Comparison of ENCODE assay signal across 27 cellular contexts in the genomic region with DNA sequence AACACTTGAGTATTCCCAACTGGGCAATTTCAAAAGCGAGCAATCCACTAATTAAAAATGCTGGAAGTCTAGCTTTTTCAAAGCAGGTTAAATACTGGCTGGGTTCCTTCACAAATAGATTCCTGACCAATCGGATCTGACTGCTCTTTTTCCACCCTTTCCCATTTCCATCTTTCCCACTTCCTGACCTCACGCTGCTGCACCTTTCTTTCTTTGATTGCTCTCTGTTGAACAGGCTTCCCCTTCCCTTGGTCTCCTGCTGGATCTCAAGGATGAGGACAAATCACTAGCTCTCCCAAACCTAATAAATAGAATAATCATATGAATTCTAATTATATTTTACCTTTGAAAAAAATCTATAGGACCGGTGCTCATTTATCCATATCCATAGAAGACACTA.
"Had no signal": no experiment of that assay in that cellular context is flagged by ENCODE, and none has a peak within 500 bp of the region (broad histone marks: within the 10 kb centered on the region; RNA-seq: fewer than 3 reads in every experiment).

No MANE protein-coding gene starts in this region.

- H3K4me1 Mint-ChIP-seq: activated T-helper 17 cell treated with anti-CD3 and anti-CD28 coated beads, Interleukin-2, amount 50 U/mL, for 72 hours; T-cell had no signal

- H3K27me3 ChIP-seq: adrenal gland, ascending aorta, hepatocyte, upper lobe of left lung had no signal

- H3K9me3 ChIP-seq: adrenal gland, ascending aorta, thoracic aorta, upper lobe of left lung had no signal

- H3K27ac ChIP-seq: adrenal gland, ascending aorta, hepatocyte, thoracic aorta, upper lobe of left lung, WERI-Rb-1 had no signal

- H3K27me3 Mint-ChIP-seq: stimulated activated naive B cell treated with anti-CD40 and anti-IgM and Interleukin-4, amounts not matched to agents 10 μg/mL and 1 μg/mL and 100 μg/mL, for 72 hours; T-cell had no signal

- H3K36me3 ChIP-seq: adrenal gland, ascending aorta, thoracic aorta, WERI-Rb-1 had no signal

- H2AFZ ChIP-seq: hepatocyte had no signal

- FAIRE-seq: colon, endothelial cell of umbilical vein, keratinocyte, small intestine, TTC549 had no signal

- H3K4me2 ChIP-seq: hepatocyte had no signal

- H3K4me3 Mint-ChIP-seq: activated naive CD8-positive, alpha-beta T cell; activated T-helper 17 cell treated with anti-CD3 and anti-CD28 coated beads, Interleukin-2, amount 50 U/mL, for 72 hours; stimulated activated naive B cell treated with anti-CD40 and anti-IgM and Interleukin-4, amounts not matched to agents 10 μg/mL and 1 μg/mL and 100 μg/mL, for 72 hours; T-cell had no signal

- H3K27ac Mint-ChIP-seq: activated naive CD8-positive, alpha-beta T cell; activated T-helper 17 cell treated with anti-CD3 and anti-CD28 coated beads, Interleukin-2, amount 50 U/mL, for 72 hours; stimulated activated naive B cell treated with anti-CD40 and anti-IgM and Interleukin-4, amounts not matched to agents 10 μg/mL and 1 μg/mL and 100 μg/mL, for 72 hours; T-cell had no signal

- H3K36me3 Mint-ChIP-seq: activated naive CD8-positive, alpha-beta T cell; T-cell had no signal

- H3K4me3 ChIP-seq: adrenal gland, ascending aorta, hepatocyte, thoracic aorta, upper lobe of left lung had no signal

- ATAC-seq: activated T-helper 17 cell treated with anti-CD3 and anti-CD28 coated beads, Interleukin-2, amount 50 U/mL, for 72 hours; esophagus mucosa; left colon; sciatic nerve; stimulated activated naive B cell treated with anti-CD40 and anti-IgM and Interleukin-4, amounts not matched to agents 10 μg/mL and 1 μg/mL and 100 μg/mL, for 72 hours; T-cell had no signal

- H3K4me1 ChIP-seq: ascending aorta had no signal

- H3K9me3 Mint-ChIP-seq: activated T-helper 17 cell treated with anti-CD3 and anti-CD28 coated beads, Interleukin-2, amount 50 U/mL, for 72 hours; stimulated activated naive B cell treated with anti-CD40 and anti-IgM and Interleukin-4, amounts not matched to agents 10 μg/mL and 1 μg/mL and 100 μg/mL, for 72 hours; T-cell had no signal

- DNase-seq: activated T-cell treated with anti-CD3 and anti-CD28 coated beads, Interleukin-2, amount 50 U/mL, for 1 hour; adrenal gland; central memory CD4-positive, alpha-beta T cell; effector memory CD4-positive, alpha-beta T cell; foreskin melanocyte; glutamatergic neuron; left colon; mesenchymal stem cell; occipital lobe; small intestine; stimulated activated CD4-positive, alpha-beta T cell treated with anti-CD3 and anti-CD28 coated beads, Interleukin-15, amount 100 ng/mL, for 24 hours; stimulated activated CD8-positive, alpha-beta memory T cell treated with anti-CD3 and anti-CD28 coated beads, Interleukin-4, amount 100 ng/mL, for 48 hours; stimulated activated naive B cell treated with anti-CD40 and anti-IgM and Interleukin-4, amounts not matched to agents 10 μg/mL and 1 μg/mL and 100 μg/mL, for 72 hours; T-cell; upper lobe of left lung; WERI-Rb-1 had no signal
